2 cellular contexts compared by ENCODE assay signal in the genomic region with DNA sequence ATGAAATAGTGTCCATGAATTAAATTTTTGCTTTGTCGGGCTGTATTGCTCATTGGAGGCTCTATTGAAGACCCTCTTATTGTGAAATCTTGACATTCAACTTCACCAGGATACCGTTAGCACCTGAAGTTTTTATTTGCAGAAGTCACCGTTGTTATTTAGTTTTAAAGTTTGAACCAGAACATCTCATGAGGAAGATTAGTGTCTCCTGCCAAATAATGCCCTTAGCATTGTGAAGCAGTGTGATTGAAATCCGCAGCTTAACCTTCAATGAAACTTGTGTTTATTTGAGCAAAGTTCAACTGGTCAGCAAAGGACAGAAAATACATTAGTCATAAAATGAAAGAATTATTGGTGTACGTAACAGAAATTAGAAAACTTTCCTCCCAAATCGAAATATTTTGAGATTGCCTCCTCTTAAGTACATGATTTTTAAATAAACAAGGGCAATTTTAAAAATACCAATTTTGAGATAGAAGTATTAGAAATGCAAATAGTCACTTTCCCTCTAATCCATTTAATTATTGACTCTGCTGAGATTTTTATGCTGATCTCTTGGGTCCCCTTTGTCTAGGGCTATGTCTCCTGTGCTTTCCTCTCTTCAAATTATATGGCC.
TF ChIP-seq lines count a peak whose summit lies in the region.

No MANE protein-coding gene starts in this region.

TF ChIP-seq in GM12891, 5 proteins besides CTCF, POLR2A, EP300 and RAD21 (continued from another document):
- no peak for TF ChIP-seq TAF1 (IDR thresholded peaks at IDR 0.05; ENCODE audit: low read depth, low read length)
- no peak for TF ChIP-seq POLR2AphosphoS5 (IDR thresholded peaks at IDR 0.05; ENCODE audit: low read depth, low read length)
- TF ChIP-seq PAX5 (IDR thresholded peaks at IDR 0.05; ENCODE audit: insufficient read depth, low read length, severe bottlenecking): no peak
- TF ChIP-seq POU2F2 (IDR thresholded peaks at IDR 0.05; ENCODE audit: low read depth, low read length): no peak

TF ChIP-seq in HepG2, 621 proteins besides CTCF, POLR2A, EP300 and RAD21 (continues in another document):
- TF ChIP-seq, protein P1, sequence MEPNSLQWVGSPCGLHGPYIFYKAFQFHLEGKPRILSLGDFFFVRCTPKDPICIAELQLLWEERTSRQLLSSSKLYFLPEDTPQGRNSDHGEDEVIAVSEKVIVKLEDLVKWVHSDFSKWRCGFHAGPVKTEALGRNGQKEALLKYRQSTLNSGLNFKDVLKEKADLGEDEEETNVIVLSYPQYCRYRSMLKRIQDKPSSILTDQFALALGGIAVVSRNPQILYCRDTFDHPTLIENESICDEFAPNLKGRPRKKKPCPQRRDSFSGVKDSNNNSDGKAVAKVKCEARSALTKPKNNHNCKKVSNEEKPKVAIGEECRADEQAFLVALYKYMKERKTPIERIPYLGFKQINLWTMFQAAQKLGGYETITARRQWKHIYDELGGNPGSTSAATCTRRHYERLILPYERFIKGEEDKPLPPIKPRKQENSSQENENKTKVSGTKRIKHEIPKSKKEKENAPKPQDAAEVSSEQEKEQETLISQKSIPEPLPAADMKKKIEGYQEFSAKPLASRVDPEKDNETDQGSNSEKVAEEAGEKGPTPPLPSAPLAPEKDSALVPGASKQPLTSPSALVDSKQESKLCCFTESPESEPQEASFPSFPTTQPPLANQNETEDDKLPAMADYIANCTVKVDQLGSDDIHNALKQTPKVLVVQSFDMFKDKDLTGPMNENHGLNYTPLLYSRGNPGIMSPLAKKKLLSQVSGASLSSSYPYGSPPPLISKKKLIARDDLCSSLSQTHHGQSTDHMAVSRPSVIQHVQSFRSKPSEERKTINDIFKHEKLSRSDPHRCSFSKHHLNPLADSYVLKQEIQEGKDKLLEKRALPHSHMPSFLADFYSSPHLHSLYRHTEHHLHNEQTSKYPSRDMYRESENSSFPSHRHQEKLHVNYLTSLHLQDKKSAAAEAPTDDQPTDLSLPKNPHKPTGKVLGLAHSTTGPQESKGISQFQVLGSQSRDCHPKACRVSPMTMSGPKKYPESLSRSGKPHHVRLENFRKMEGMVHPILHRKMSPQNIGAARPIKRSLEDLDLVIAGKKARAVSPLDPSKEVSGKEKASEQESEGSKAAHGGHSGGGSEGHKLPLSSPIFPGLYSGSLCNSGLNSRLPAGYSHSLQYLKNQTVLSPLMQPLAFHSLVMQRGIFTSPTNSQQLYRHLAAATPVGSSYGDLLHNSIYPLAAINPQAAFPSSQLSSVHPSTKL (CRISPR knock-in tag; IDR thresholded peaks at IDR 0.05): peak; percentile 93
- TF ChIP-seq, protein P2, sequence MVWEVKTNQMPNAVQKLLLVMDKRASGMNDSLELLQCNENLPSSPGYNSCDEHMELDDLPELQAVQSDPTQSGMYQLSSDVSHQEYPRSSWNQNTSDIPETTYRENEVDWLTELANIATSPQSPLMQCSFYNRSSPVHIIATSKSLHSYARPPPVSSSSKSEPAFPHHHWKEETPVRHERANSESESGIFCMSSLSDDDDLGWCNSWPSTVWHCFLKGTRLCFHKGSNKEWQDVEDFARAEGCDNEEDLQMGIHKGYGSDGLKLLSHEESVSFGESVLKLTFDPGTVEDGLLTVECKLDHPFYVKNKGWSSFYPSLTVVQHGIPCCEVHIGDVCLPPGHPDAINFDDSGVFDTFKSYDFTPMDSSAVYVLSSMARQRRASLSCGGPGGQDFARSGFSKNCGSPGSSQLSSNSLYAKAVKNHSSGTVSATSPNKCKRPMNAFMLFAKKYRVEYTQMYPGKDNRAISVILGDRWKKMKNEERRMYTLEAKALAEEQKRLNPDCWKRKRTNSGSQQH (CRISPR knock-in tag; IDR thresholded peaks at IDR 0.05; ENCODE audit: low read depth): no peak
- TF ChIP-seq LCORL (IDR thresholded peaks at IDR 0.05): no peak
- no peak for TF ChIP-seq LCORL (CRISPR knock-in tag; IDR thresholded peaks at IDR 0.05)
- TF ChIP-seq ZNF205 (CRISPR knock-in tag; IDR thresholded peaks at IDR 0.05): peak; percentile 39; the same call in 1 of the 2 replicates
- TF ChIP-seq HMG20B (CRISPR knock-in tag; conservative IDR thresholded peaks at IDR 0.05): peak; percentile 17; the same call in 1 of the 2 replicates
- 0 out of 2 replicates have a peak, but pooled peaks have one; percentile 19 for TF ChIP-seq GATA4 (IDR thresholded peaks at IDR 0.05; ENCODE audit: borderline replicate concordance, low read depth)
- TF ChIP-seq PPARG (CRISPR knock-in tag; conservative IDR thresholded peaks at IDR 0.05): peak; percentile 49; the same call in 1 of the 2 replicates
- no peak for TF ChIP-seq ZNF761 (CRISPR knock-in tag; conservative IDR thresholded peaks at IDR 0.05)
- peak; percentile 64; the same call in 1 of the 2 replicates for TF ChIP-seq ELF3 (CRISPR knock-in tag; IDR thresholded peaks at IDR 0.05)
- TF ChIP-seq SSRP1 (CRISPR knock-in tag; IDR thresholded peaks at IDR 0.05): no peak
- no peak for TF ChIP-seq MTF2 (CRISPR knock-in tag; IDR thresholded peaks at IDR 0.05; ENCODE audit: borderline replicate concordance)
- peak; percentile 89 for TF ChIP-seq HNF4A (CRISPR knock-in tag; IDR thresholded peaks at IDR 0.05)
- TF ChIP-seq SAP130 (CRISPR knock-in tag; IDR thresholded peaks at IDR 0.05; ENCODE audit: low read depth): peak; percentile 57
- TF ChIP-seq, protein P3, sequence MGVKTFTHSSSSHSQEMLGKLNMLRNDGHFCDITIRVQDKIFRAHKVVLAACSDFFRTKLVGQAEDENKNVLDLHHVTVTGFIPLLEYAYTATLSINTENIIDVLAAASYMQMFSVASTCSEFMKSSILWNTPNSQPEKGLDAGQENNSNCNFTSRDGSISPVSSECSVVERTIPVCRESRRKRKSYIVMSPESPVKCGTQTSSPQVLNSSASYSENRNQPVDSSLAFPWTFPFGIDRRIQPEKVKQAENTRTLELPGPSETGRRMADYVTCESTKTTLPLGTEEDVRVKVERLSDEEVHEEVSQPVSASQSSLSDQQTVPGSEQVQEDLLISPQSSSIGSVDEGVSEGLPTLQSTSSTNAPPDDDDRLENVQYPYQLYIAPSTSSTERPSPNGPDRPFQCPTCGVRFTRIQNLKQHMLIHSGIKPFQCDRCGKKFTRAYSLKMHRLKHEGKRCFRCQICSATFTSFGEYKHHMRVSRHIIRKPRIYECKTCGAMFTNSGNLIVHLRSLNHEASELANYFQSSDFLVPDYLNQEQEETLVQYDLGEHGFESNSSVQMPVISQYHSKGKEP (CRISPR knock-in tag; IDR thresholded peaks at IDR 0.05): no peak
- TF ChIP-seq DPF2 (CRISPR knock-in tag; IDR thresholded peaks at IDR 0.05; ENCODE audit: borderline replicate concordance, low read depth): peak; percentile 43; the same call in 1 of the 2 replicates
- TF ChIP-seq, protein P4, sequence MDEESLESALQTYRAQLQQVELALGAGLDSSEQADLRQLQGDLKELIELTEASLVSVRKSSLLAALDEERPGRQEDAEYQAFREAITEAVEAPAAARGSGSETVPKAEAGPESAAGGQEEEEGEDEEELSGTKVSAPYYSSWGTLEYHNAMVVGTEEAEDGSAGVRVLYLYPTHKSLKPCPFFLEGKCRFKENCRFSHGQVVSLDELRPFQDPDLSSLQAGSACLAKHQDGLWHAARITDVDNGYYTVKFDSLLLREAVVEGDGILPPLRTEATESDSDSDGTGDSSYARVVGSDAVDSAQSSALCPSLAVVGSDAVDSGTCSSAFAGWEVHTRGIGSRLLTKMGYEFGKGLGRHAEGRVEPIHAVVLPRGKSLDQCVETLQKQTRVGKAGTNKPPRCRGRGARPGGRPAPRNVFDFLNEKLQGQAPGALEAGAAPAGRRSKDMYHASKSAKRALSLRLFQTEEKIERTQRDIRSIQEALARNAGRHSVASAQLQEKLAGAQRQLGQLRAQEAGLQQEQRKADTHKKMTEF (CRISPR knock-in tag; IDR thresholded peaks at IDR 0.05): peak; percentile 25; the same call in 1 of the 2 replicates
- no peak for TF ChIP-seq NBN (conservative IDR thresholded peaks at IDR 0.05)
- TF ChIP-seq CEBPG (CRISPR knock-in tag; IDR thresholded peaks at IDR 0.05): peak; percentile 59
- no peak for TF ChIP-seq FOXP1 (IDR thresholded peaks at IDR 0.05)
- TF ChIP-seq FOXP1 (CRISPR knock-in tag; IDR thresholded peaks at IDR 0.05): peak; percentile 82
- TF ChIP-seq, protein P5, sequence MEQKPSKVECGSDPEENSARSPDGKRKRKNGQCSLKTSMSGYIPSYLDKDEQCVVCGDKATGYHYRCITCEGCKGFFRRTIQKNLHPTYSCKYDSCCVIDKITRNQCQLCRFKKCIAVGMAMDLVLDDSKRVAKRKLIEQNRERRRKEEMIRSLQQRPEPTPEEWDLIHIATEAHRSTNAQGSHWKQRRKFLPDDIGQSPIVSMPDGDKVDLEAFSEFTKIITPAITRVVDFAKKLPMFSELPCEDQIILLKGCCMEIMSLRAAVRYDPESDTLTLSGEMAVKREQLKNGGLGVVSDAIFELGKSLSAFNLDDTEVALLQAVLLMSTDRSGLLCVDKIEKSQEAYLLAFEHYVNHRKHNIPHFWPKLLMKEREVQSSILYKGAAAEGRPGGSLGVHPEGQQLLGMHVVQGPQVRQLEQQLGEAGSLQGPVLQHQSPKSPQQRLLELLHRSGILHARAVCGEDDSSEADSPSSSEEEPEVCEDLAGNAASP (CRISPR knock-in tag; IDR thresholded peaks at IDR 0.05; ENCODE audit: borderline replicate concordance): peak; percentile 78
- TF ChIP-seq GFI1 (CRISPR knock-in tag; IDR thresholded peaks at IDR 0.05; ENCODE audit: borderline replicate concordance): peak; percentile 92
- peak; percentile 84; the same call in 1 of the 2 replicates for TF ChIP-seq SOX5 (CRISPR knock-in tag; IDR thresholded peaks at IDR 0.05; ENCODE audit: borderline replicate concordance)
- no peak for TF ChIP-seq ZBTB3 (CRISPR knock-in tag; IDR thresholded peaks at IDR 0.05; ENCODE audit: borderline replicate concordance, low read depth)
- TF ChIP-seq FOSL2 (CRISPR knock-in tag; IDR thresholded peaks at IDR 0.05): peak; percentile 49; the same call in 1 of the 2 replicates
- TF ChIP-seq MED1 (CRISPR knock-in tag; IDR thresholded peaks at IDR 0.05): peak; percentile 49; the same call in 1 of the 2 replicates
- peak; percentile 44; the same call in 1 of the 2 replicates for TF ChIP-seq ZMYM4 (CRISPR knock-in tag; IDR thresholded peaks at IDR 0.05)
- TF ChIP-seq, protein P6, sequence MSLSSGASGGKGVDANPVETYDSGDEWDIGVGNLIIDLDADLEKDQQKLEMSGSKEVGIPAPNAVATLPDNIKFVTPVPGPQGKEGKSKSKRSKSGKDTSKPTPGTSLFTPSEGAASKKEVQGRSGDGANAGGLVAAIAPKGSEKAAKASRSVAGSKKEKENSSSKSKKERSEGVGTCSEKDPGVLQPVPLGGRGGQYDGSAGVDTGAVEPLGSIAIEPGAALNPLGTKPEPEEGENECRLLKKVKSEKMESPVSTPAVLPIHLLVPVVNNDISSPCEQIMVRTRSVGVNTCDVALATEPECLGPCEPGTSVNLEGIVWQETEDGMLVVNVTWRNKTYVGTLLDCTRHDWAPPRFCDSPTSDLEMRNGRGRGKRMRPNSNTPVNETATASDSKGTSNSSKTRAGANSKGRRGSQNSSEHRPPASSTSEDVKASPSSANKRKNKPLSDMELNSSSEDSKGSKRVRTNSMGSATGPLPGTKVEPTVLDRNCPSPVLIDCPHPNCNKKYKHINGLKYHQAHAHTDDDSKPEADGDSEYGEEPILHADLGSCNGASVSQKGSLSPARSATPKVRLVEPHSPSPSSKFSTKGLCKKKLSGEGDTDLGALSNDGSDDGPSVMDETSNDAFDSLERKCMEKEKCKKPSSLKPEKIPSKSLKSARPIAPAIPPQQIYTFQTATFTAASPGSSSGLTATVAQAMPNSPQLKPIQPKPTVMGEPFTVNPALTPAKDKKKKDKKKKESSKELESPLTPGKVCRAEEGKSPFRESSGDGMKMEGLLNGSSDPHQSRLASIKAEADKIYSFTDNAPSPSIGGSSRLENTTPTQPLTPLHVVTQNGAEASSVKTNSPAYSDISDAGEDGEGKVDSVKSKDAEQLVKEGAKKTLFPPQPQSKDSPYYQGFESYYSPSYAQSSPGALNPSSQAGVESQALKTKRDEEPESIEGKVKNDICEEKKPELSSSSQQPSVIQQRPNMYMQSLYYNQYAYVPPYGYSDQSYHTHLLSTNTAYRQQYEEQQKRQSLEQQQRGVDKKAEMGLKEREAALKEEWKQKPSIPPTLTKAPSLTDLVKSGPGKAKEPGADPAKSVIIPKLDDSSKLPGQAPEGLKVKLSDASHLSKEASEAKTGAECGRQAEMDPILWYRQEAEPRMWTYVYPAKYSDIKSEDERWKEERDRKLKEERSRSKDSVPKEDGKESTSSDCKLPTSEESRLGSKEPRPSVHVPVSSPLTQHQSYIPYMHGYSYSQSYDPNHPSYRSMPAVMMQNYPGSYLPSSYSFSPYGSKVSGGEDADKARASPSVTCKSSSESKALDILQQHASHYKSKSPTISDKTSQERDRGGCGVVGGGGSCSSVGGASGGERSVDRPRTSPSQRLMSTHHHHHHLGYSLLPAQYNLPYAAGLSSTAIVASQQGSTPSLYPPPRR (CRISPR knock-in tag; IDR thresholded peaks at IDR 0.05; ENCODE audit: borderline replicate concordance): peak; percentile 51; the same call in 1 of the 2 replicates
- TF ChIP-seq ONECUT2 (CRISPR knock-in tag; IDR thresholded peaks at IDR 0.05): 0 out of 2 replicates have a peak, but pooled peaks have one; percentile 23
- TF ChIP-seq ZC3H4 (CRISPR knock-in tag; IDR thresholded peaks at IDR 0.05; ENCODE audit: borderline replicate concordance): no peak
- 0 out of 2 replicates have a peak, but pooled peaks have one; percentile 27 for TF ChIP-seq JUN (CRISPR knock-in tag; IDR thresholded peaks at IDR 0.05)
- peak; percentile 43 for TF ChIP-seq TEAD3 (CRISPR knock-in tag; optimal IDR thresholded peaks at IDR 0.05; ENCODE audit: borderline replicate concordance)
- TF ChIP-seq BCL6 (CRISPR knock-in tag; IDR thresholded peaks at IDR 0.05): 0 out of 2 replicates have a peak, but pooled peaks have one; percentile 32
- 0 out of 2 replicates have a peak, but pooled peaks have one; percentile 36 for TF ChIP-seq KDM6A (CRISPR knock-in tag; IDR thresholded peaks at IDR 0.05; ENCODE audit: low read depth)
- TF ChIP-seq PHF8 (CRISPR knock-in tag; IDR thresholded peaks at IDR 0.05): no peak
- TF ChIP-seq, protein P7, sequence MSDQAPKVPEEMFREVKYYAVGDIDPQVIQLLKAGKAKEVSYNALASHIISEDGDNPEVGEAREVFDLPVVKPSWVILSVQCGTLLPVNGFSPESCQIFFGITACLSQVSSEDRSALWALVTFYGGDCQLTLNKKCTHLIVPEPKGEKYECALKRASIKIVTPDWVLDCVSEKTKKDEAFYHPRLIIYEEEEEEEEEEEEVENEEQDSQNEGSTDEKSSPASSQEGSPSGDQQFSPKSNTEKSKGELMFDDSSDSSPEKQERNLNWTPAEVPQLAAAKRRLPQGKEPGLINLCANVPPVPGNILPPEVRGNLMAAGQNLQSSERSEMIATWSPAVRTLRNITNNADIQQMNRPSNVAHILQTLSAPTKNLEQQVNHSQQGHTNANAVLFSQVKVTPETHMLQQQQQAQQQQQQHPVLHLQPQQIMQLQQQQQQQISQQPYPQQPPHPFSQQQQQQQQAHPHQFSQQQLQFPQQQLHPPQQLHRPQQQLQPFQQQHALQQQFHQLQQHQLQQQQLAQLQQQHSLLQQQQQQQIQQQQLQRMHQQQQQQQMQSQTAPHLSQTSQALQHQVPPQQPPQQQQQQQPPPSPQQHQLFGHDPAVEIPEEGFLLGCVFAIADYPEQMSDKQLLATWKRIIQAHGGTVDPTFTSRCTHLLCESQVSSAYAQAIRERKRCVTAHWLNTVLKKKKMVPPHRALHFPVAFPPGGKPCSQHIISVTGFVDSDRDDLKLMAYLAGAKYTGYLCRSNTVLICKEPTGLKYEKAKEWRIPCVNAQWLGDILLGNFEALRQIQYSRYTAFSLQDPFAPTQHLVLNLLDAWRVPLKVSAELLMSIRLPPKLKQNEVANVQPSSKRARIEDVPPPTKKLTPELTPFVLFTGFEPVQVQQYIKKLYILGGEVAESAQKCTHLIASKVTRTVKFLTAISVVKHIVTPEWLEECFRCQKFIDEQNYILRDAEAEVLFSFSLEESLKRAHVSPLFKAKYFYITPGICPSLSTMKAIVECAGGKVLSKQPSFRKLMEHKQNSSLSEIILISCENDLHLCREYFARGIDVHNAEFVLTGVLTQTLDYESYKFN (CRISPR knock-in tag; conservative IDR thresholded peaks at IDR 0.05): peak; percentile 83
